Comparison of ENCODE assay signal across 14 cellular contexts in genomic region chr13:33490461-33491327, GRCh38.
A peak's percentile ranks its signal among the peaks of the same experiment; 100 is the strongest.
DNase-seq lines count a peak whose midpoint lies in the region; ATAC-seq and TF ChIP-seq lines count a peak whose summit lies in the region.
"Had no signal": no experiment of that assay in that cellular context is flagged by ENCODE, and none has a peak within 500 bp of the region (broad histone marks: within the 10 kb centered on the region; RNA-seq: fewer than 3 reads in every experiment).

No MANE protein-coding gene starts in this region.

- no peaks in the 10 kb centered on the region for H3K27me3 ChIP-seq in gastroesophageal sphincter
- no peaks in the 10 kb centered on the region for H3K27me3 ChIP-seq in neural progenitor cell
- H3K27me3 ChIP-seq in BE2C: no peaks in the 10 kb centered on the region

- ATAC-seq in WTC11 (peak; percentile 95), gastroesophageal sphincter (peak; percentile 32)
- ATAC-seq: stimulated activated effector memory CD8-positive, alpha-beta T cell treated with anti-CD3 and anti-CD28 coated beads, Interleukin-12 subunit alpha, Interleukin-12 subunit beta, amount 100 ng/mL, for 72 hours had no signal

- peak overlapping the region; percentile 57 for H3K4me3 Mint-ChIP-seq in WTC11
- H3K4me3 Mint-ChIP-seq in neural progenitor cell: no peak overlapping the region
- H3K4me3 Mint-ChIP-seq: stimulated activated effector memory CD8-positive, alpha-beta T cell treated with anti-CD3 and anti-CD28 coated beads, Interleukin-12 subunit alpha, Interleukin-12 subunit beta, amount 100 ng/mL, for 72 hours had no signal

- H3K9ac ChIP-seq in neural progenitor cell: no peak overlapping the region

- H3K9me3 ChIP-seq in gastroesophageal sphincter: no peaks in the 10 kb centered on the region
- no peaks in the 10 kb centered on the region for H3K9me3 ChIP-seq in neural progenitor cell (ENCODE audit: low read depth)
- H3K9me3 ChIP-seq in BE2C: no peaks in the 10 kb centered on the region

- H3K36me3 Mint-ChIP-seq in WTC11 (no peaks in the 10 kb centered on the region), neural progenitor cell (no peaks in the 10 kb centered on the region)
- H3K36me3 Mint-ChIP-seq: stimulated activated effector memory CD8-positive, alpha-beta T cell treated with anti-CD3 and anti-CD28 coated beads, Interleukin-12 subunit alpha, Interleukin-12 subunit beta, amount 100 ng/mL, for 72 hours had no signal

- DNase-seq in Ammon's horn (ENCODE audit: low spot score) (peak; percentile 9), WTC11 (ENCODE audit: low spot score) (peak; percentile 76), neural progenitor cell (ENCODE audit: low spot score) (peak; percentile 66), NCI-H2107 treated with DMSO at 0.1 percent for 48 hours (lab: John Stamatoyannopoulos, UW; ENCODE audit: unreplicated experiment) (no peak), BE2C (no peak), NCI-H526 treated with DMSO at 0.1 percent for 48 hours (lab: John Stamatoyannopoulos, UW) (no peak), COLO829 (ENCODE audit: low spot score) (no peak)
- DNase-seq: activated gamma-delta T cell treated with Interleukin-2 at 50 U/mL for 16 hours; central memory CD4-positive, alpha-beta T cell; DND-41; NCI-H1105; stimulated activated CD4-positive, alpha-beta T cell treated with anti-CD3 and anti-CD28 coated beads, Interleukin-2, amount 100 ng/mL, for 24 hours had no signal

- H3K27me3 Mint-ChIP-seq in WTC11 (ENCODE audit: low read depth) (no peaks in the 10 kb centered on the region; the same call in 1 of the 2 replicates), neural progenitor cell (ENCODE audit: insufficient read depth, low read depth) (peaks cover 8% of the 10 kb centered on the region)

- H3K4me1 Mint-ChIP-seq in WTC11: peaks cover 56% of the 10 kb centered on the region
- peaks cover 13% of the 10 kb centered on the region for H3K4me1 Mint-ChIP-seq in neural progenitor cell

- H3K4me3 ChIP-seq in gastroesophageal sphincter (no peak overlapping the region), neural progenitor cell (no peak overlapping the region), BE2C (ENCODE audit: low read depth, low read length) (no peak overlapping the region)

- H3K79me2 ChIP-seq in neural progenitor cell (ENCODE audit: low read depth): no peaks in the 10 kb centered on the region

- H3K4me2 ChIP-seq in neural progenitor cell: peak overlapping the region; percentile 57

- peak overlapping the region; percentile 97 for H2AFZ ChIP-seq in neural progenitor cell (replicated peaks)

- peaks cover 0 to 24% (median 0%) of the 10 kb centered on the region in 3 donors for H3K4me1 ChIP-seq in gastroesophageal sphincter
- peaks cover 12% of the 10 kb centered on the region for H3K4me1 ChIP-seq in neural progenitor cell
- H3K4me1 ChIP-seq in BE2C: no peaks in the 10 kb centered on the region

- CTCF ChIA-PET in WTC11 (lab: Charles Lee): interaction anchor here (0.6 to 2.1 kb wide), 11 partner anchors 9 to 262 kb away, joined by 3 to 12 read pairs (median 3); no protein-coding TSS in a partner anchor

- H3F3A ChIP-seq in neural progenitor cell (ENCODE audit: low read depth): no peaks in the 10 kb centered on the region

- TF ChIP-seq POLR2A in gastroesophageal sphincter (IDR thresholded peaks at IDR 0.05): no peak

- TF ChIP-seq EP300 in gastroesophageal sphincter (IDR thresholded peaks at IDR 0.05): no peak

- no peak for TF ChIP-seq CTCF in WTC11 (IDR thresholded peaks at IDR 0.05)
- no peak for TF ChIP-seq CTCF in gastroesophageal sphincter (IDR thresholded peaks at IDR 0.05)
- TF ChIP-seq CTCF in neural progenitor cell (IDR thresholded peaks at IDR 0.05): peak; percentile 50
- TF ChIP-seq CTCF in BE2C (IDR thresholded peaks at IDR 0.05; ENCODE audit: low read depth, low read length): no peak

- WGBS in gastroesophageal sphincter (ENCODE audit: low coverage in 1 of 2), 2 donors: 37 to 53% methylated on average over 2 of the region's 17 CpGs

- H3K27ac Mint-ChIP-seq in WTC11: peak overlapping the region; percentile 96
- H3K27ac Mint-ChIP-seq in neural progenitor cell: no peak overlapping the region
- H3K27ac Mint-ChIP-seq: stimulated activated effector memory CD8-positive, alpha-beta T cell treated with anti-CD3 and anti-CD28 coated beads, Interleukin-12 subunit alpha, Interleukin-12 subunit beta, amount 100 ng/mL, for 72 hours had no signal

- H3K36me3 ChIP-seq in gastroesophageal sphincter (no peaks in the 10 kb centered on the region), neural progenitor cell (no peaks in the 10 kb centered on the region), BE2C (no peaks in the 10 kb centered on the region)

- no peaks in the 10 kb centered on the region for H4K20me1 ChIP-seq in neural progenitor cell (ENCODE audit: low read depth)

- H3K9me3 Mint-ChIP-seq in WTC11 (no peaks in the 10 kb centered on the region), neural progenitor cell (no peaks in the 10 kb centered on the region)
- H3K9me3 Mint-ChIP-seq: stimulated activated effector memory CD8-positive, alpha-beta T cell treated with anti-CD3 and anti-CD28 coated beads, Interleukin-12 subunit alpha, Interleukin-12 subunit beta, amount 100 ng/mL, for 72 hours had no signal

- H3K27ac ChIP-seq in gastroesophageal sphincter (no peak overlapping the region), neural progenitor cell (no peak overlapping the region)

- POLR2A ChIA-PET in WTC11 (lab: Charles Lee): interaction anchor here (0.6 kb wide), 1 partner anchor 251 kb away, joined by 3 read pairs; no protein-coding TSS in a partner anchor

TF ChIP-seq in WTC11, 78 proteins besides CTCF, POLR2A, EP300 and RAD21:
- TF ChIP-seq USF2 (CRISPR knock-in tag; IDR thresholded peaks at IDR 0.05): peak; percentile 46
- no peak for TF ChIP-seq ARID4B (CRISPR knock-in tag; IDR thresholded peaks at IDR 0.05; ENCODE audit: borderline replicate concordance)
- TF ChIP-seq SP1 (CRISPR knock-in tag; conservative IDR thresholded peaks at IDR 0.05): 0 out of 2 replicates have a peak, but pooled peaks have one; percentile 19
TF ChIP-seq in WTC11: peak in this region for 2.

Comparison
In these comparisons a context has a peak if more than half of its experiments do, and no peak if none do; other contexts are left out.
1. DNase-seq: peak in Ammon's horn (single experiment), WTC11 (single experiment) and neural progenitor cell (single experiment); none in NCI-H2107 treated with DMSO at 0.1 percent for 48 hours (single experiment), BE2C (single experiment), NCI-H526 treated with DMSO at 0.1 percent for 48 hours (single experiment) and COLO829 (single experiment).